Comparison of ENCODE assay signal across 12 cellular contexts in the genomic region with DNA sequence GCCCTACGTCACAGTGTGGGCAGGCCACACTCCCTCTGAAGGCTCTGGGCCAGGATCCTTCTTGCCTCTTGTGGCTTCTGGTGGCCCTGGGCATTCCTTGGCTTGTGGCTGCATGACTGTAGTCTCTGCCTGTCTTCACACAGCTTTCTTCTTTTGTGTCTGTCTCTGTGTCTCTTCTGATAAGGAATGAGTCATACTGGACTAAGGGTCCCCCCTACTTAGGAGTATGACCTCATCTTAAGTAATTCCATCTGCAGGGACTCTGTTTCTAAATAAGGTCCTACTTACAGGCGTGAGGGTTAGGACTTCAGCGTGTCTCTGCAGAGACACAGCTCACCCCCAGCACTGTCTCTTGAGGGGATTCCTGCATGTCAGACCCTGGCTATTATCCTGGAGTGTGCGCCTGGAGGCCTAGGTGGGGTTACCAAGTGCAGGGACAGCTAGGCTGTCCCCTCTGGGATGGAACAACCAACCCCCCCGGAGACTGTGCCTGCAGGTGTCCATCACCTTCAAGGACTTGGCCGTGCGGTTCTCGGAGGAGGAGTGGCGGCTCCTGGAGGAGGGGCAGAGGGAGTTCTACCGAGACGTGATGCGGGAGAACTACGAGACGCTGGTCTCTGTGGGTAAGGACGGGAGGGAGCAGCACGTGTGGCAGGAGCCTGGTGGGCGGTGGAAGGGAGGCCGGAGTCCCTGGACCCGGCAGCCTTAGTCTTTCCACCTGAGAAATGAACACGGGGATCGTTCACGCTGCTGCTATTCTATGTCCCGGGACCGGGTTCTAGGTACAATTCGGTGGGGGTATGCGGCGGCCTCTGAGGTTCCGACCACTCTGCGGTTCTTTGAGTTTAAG. TPM values are rescaled to one million over a fixed set of nuclear protein-coding genes. Genes with fewer than 3 reads are reported as not detected.
A peak's percentile ranks its signal among the peaks of the same experiment; 100 is the strongest.
DNase-seq lines count a peak whose midpoint lies in the region; ATAC-seq and TF ChIP-seq lines count a peak whose summit lies in the region.
"Had no signal": no experiment of that assay in that cellular context is flagged by ENCODE, and none has a peak within 500 bp of the region (broad histone marks: within the 10 kb centered on the region; RNA-seq: fewer than 3 reads in every experiment).

No MANE protein-coding gene starts in this region.

- peaks cover 4 to 22% of the 10 kb centered on the region in 2 experiments; a peak in 3 of 4 replicates for H3K4me1 ChIP-seq in HCT116 (ENCODE audit: control insufficient read depth in 1 of 2, insufficient read depth in 2 of 2, low read length in 2 of 2)

- no peak overlapping the region for H3K4me3 Mint-ChIP-seq in effector memory CD8-positive, alpha-beta T cell
- H3K4me3 Mint-ChIP-seq in activated T-helper 17 cell treated with anti-CD3 and anti-CD28 coated beads, Interleukin-2, amount 50 U/mL, for 72 hours: no peak overlapping the region

- DNase-seq in AG04450 (ENCODE audit: low read depth, low spot score) (peak; percentile 16), HCT116 (ENCODE audit: low read depth, low spot score) (no peak), amniotic epithelial cell (ENCODE audit: low read depth) (peak; percentile 75), inferior parietal cortex (ENCODE audit: extremely low spot score) (peak; percentile 32), GM19240 (ENCODE audit: insufficient read length, low spot score) (no peak), hippocampal formation (lab: John Stamatoyannopoulos, UW) (no peak)
- no peak for DNase-seq in effector memory CD8-positive, alpha-beta T cell
- DNase-seq: CD4-positive, CD25-positive, alpha-beta regulatory T cell; lower lobe of right lung; SIG-M5 had no signal

- no peak for TF ChIP-seq RAD21 in HCT116 (IDR thresholded peaks at IDR 0.05; ENCODE audit: low read depth)

- H3K9me2 ChIP-seq in HCT116 (ENCODE audit: insufficient read depth): no peaks in the 10 kb centered on the region

- H3K4me3 ChIP-seq in AG04450 (ENCODE audit: low read depth, low read length) (no peak overlapping the region), HCT116 (replicated peaks in 1 of 2; ENCODE audit: low read depth in 1 of 2, low read length in 2 of 2) (no peak overlapping the region)
- H3K4me3 ChIP-seq: lower lobe of right lung had no signal

- H4K20me1 ChIP-seq in HCT116 (ENCODE audit: insufficient read depth): no peaks in the 10 kb centered on the region

- no peak overlapping the region for H3K27ac ChIP-seq in AG04450 (ENCODE audit: low read depth, low read length)
- H3K27ac ChIP-seq in HCT116 (ENCODE audit: low read depth, low read length): no peak overlapping the region
- H3K27ac ChIP-seq: foreskin keratinocyte, lower lobe of right lung had no signal

- peaks cover 22 to 28% of the 10 kb centered on the region in 2 donors for H3K4me1 Mint-ChIP-seq in effector memory CD8-positive, alpha-beta T cell (ENCODE audit: low read depth in 2 of 2)
- peaks cover 18% of the 10 kb centered on the region for H3K4me1 Mint-ChIP-seq in activated T-helper 17 cell treated with anti-CD3 and anti-CD28 coated beads, Interleukin-2, amount 50 U/mL, for 72 hours

- no peak overlapping the region for H2AFZ ChIP-seq in HCT116 (ENCODE audit: low read depth, low read length, poor library complexity, severe bottlenecking)

- no peak overlapping the region for H3K27ac Mint-ChIP-seq in effector memory CD8-positive, alpha-beta T cell
- no peak overlapping the region for H3K27ac Mint-ChIP-seq in activated T-helper 17 cell treated with anti-CD3 and anti-CD28 coated beads, Interleukin-2, amount 50 U/mL, for 72 hours

- no peaks in the 10 kb centered on the region for H3K36me3 ChIP-seq in HCT116 (ENCODE audit: control insufficient read depth in 1 of 2, insufficient read depth in 2 of 2, low read length in 2 of 2)

- POLR2A ChIA-PET in AG04450 (lab: Yijun Ruan, JAX): no interaction called here
- POLR2A ChIA-PET in HCT116 (lab: Charles Lee): no interaction called here

- H3K4me2 ChIP-seq in HCT116 (ENCODE audit: low read length): 0 out of 2 replicates have a peak overlapping the region, but pooled peaks have one; percentile 10

- H3K36me3 Mint-ChIP-seq in effector memory CD8-positive, alpha-beta T cell (ENCODE audit: insufficient read depth): peaks cover 13% of the 10 kb centered on the region
- H3K36me3 Mint-ChIP-seq in activated T-helper 17 cell treated with anti-CD3 and anti-CD28 coated beads, Interleukin-2, amount 50 U/mL, for 72 hours (ENCODE audit: low read depth): peaks cover 40% of the 10 kb centered on the region

- H3K9ac ChIP-seq in HCT116 (ENCODE audit: low read length): no peak overlapping the region

- H3K27me3 Mint-ChIP-seq in effector memory CD8-positive, alpha-beta T cell: no peaks in the 10 kb centered on the region
- no peaks in the 10 kb centered on the region for H3K27me3 Mint-ChIP-seq in activated T-helper 17 cell treated with anti-CD3 and anti-CD28 coated beads, Interleukin-2, amount 50 U/mL, for 72 hours
- H3K27me3 Mint-ChIP-seq: CD4-positive, CD25-positive, alpha-beta regulatory T cell had no signal

- H3K79me2 ChIP-seq in HCT116 (ENCODE audit: insufficient read depth, low read length): no peaks in the 10 kb centered on the region

- TF ChIP-seq POLR2A in HCT116 (IDR thresholded peaks at IDR 0.05; ENCODE audit: borderline replicate concordance, extremely low read depth, insufficient read depth, insufficient read length): no peak

- peaks cover 10% of the 10 kb centered on the region; the same call in 1 of the 2 replicates for H3K9me3 ChIP-seq in AG04450 (ENCODE audit: control insufficient read depth, insufficient read depth, low read length)
- H3K9me3 ChIP-seq in HCT116 (ENCODE audit: control insufficient read depth in 1 of 2, insufficient read depth in 1 of 2, low read depth in 1 of 2, low read length in 2 of 2): no peaks in the 10 kb centered on the region
- H3K9me3 ChIP-seq: lower lobe of right lung had no signal

- H3K27me3 ChIP-seq in AG04450 (ENCODE audit: control insufficient read depth, insufficient read depth, low read length) (no peaks in the 10 kb centered on the region), HCT116 (ENCODE audit: insufficient read depth, low read length) (no peaks in the 10 kb centered on the region)
- H3K27me3 ChIP-seq: foreskin keratinocyte had no signal

- ATAC-seq in HCT116: peak; percentile 44
- no peak for ATAC-seq in effector memory CD8-positive, alpha-beta T cell (replicated peaks)
- ATAC-seq in activated T-helper 17 cell treated with anti-CD3 and anti-CD28 coated beads, Interleukin-2, amount 50 U/mL, for 72 hours (replicated peaks): no peak
- ATAC-seq: foreskin keratinocyte, lower lobe of right lung had no signal

- no peak for TF ChIP-seq CTCF in AG04450 (IDR thresholded peaks at IDR 0.05; ENCODE audit: low read depth, low read length)
- TF ChIP-seq CTCF in HCT116 (IDR thresholded peaks at IDR 0.05 in 2 of 3, conservative IDR thresholded peaks at IDR 0.05 in 1 of 3; ENCODE audit: borderline replicate concordance in 1 of 3, insufficient read depth in 1 of 3, low read depth in 2 of 3, low read length in 2 of 3): no peak

- CTCF ChIA-PET in AG04450 (lab: Charles Lee): no interaction called here
- CTCF ChIA-PET in HCT116 (lab: Charles Lee): no interaction called here

- no TSS peak for BruUV-seq in HCT116 (replicated peaks; lab: Mats Ljungman, UMichigan)

- RAD21 ChIA-PET in HCT116 (lab: Charles Lee; ENCODE audit: low non-redundant PET in 1 of 2, low total read pairs in 2 of 2, uncharacterized antibody in 2 of 2, unreplicated experiment in 2 of 2): no interaction called here

- intact Hi-C loops in HCT116 (cut with micrococcal nuclease): no loop called here

- H3K9me3 Mint-ChIP-seq in effector memory CD8-positive, alpha-beta T cell: no peaks in the 10 kb centered on the region
- no peaks in the 10 kb centered on the region for H3K9me3 Mint-ChIP-seq in activated T-helper 17 cell treated with anti-CD3 and anti-CD28 coated beads, Interleukin-2, amount 50 U/mL, for 72 hours

TF ChIP-seq in HCT116, 20 proteins besides CTCF, POLR2A, EP300 and RAD21 (continues in another document):
- TF ChIP-seq, protein P1, sequence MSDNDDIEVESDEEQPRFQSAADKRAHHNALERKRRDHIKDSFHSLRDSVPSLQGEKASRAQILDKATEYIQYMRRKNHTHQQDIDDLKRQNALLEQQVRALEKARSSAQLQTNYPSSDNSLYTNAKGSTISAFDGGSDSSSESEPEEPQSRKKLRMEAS (IDR thresholded peaks at IDR 0.05): no peak
- no peak for TF ChIP-seq ZNF274 (IDR thresholded peaks at IDR 0.05; ENCODE audit: low read depth, low read length)
- no peak for TF ChIP-seq ZFX (IDR thresholded peaks at IDR 0.05)
- TF ChIP-seq SP1 (IDR thresholded peaks at IDR 0.05; ENCODE audit: low read depth): no peak
- no peak for TF ChIP-seq ELF1 (IDR thresholded peaks at IDR 0.05; ENCODE audit: borderline replicate concordance, low read depth)
- TF ChIP-seq, protein P2, sequence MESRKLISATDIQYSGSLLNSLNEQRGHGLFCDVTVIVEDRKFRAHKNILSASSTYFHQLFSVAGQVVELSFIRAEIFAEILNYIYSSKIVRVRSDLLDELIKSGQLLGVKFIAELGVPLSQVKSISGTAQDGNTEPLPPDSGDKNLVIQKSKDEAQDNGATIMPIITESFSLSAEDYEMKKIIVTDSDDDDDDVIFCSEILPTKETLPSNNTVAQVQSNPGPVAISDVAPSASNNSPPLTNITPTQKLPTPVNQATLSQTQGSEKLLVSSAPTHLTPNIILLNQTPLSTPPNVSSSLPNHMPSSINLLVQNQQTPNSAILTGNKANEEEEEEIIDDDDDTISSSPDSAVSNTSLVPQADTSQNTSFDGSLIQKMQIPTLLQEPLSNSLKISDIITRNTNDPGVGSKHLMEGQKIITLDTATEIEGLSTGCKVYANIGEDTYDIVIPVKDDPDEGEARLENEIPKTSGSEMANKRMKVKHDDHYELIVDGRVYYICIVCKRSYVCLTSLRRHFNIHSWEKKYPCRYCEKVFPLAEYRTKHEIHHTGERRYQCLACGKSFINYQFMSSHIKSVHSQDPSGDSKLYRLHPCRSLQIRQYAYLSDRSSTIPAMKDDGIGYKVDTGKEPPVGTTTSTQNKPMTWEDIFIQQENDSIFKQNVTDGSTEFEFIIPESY (IDR thresholded peaks at IDR 0.05; ENCODE audit: extremely low read depth, insufficient replicate concordance, low read length): no peak
- no peak for TF ChIP-seq FOSL1 (IDR thresholded peaks at IDR 0.05; ENCODE audit: low read depth)
- no peak for TF ChIP-seq SIN3A (IDR thresholded peaks at IDR 0.05; ENCODE audit: low read depth)
- no peak for TF ChIP-seq POLR2AphosphoS5 (IDR thresholded peaks at IDR 0.05; ENCODE audit: low read depth, low read length)
- no peak for TF ChIP-seq CEBPB (IDR thresholded peaks at IDR 0.05; ENCODE audit: low read depth)
- TF ChIP-seq EZH2 (IDR thresholded peaks at IDR 0.05): no peak
- TF ChIP-seq SRF (IDR thresholded peaks at IDR 0.05; ENCODE audit: low read depth): no peak
- TF ChIP-seq JUND (IDR thresholded peaks at IDR 0.05): no peak
- TF ChIP-seq CBX3 (IDR thresholded peaks at IDR 0.05; ENCODE audit: low read depth): no peak

RNA-seq across cellular contexts. Expression of a gene that starts 54.1 kb away (rescaled TPM):
- 0.14 and 0.32 TPM in 2 replicates for polyA plus RNA-seq in AG04450 (2011; rRNA removed)
- polyA minus RNA-seq in AG04450 (2011; rRNA and poly(A)+ RNA removed): 0.28 and 0.48 TPM in 2 replicates
- total RNA-seq in HCT116 (2021; ENCODE audit: unreplicated experiment): 11.3 TPM
- polyA plus RNA-seq in HCT116 (2012): 8.5 and 9.9 TPM in 2 replicates
- under 1 TPM in 1 of 2 donors, not detected in 1; 0.42 TPM for total RNA-seq in activated T-helper 17 cell treated with anti-CD3 and anti-CD28 coated beads, Interleukin-2, amount 50 U/mL, for 72 hours

Comparison
In these comparisons a context has a peak if more than half of its experiments do, and no peak if none do; other contexts are left out.
1. DNase-seq: peak in AG04450 (single experiment), amniotic epithelial cell (single experiment) and inferior parietal cortex (single experiment); none in HCT116 (single experiment), GM19240 (single experiment), hippocampal formation (0 of 2) and effector memory CD8-positive, alpha-beta T cell (0 of 3).